In genomic region chr1:39268112-39268581, GRCh38 we compare ENCODE assay signal across 8 cellular contexts.
DNase-seq lines count a peak whose midpoint lies in the region; ATAC-seq and TF ChIP-seq lines count a peak whose summit lies in the region.

No MANE protein-coding gene starts in this region.

- H3K36me3 ChIP-seq in BLaER1 treated with 17β-estradiol and CSF1 and Interleukin-3, amounts not matched to agents 10 nM and 100 nM = peaks cover 0 to 35% (median 3%) of the 10 kb centered on the region in 11 experiments; a peak in 11 of 22 replicates
- peaks cover 0 to 6% (median 0%) of the 10 kb centered on the region in 5 donors for H3K36me3 ChIP-seq in subcutaneous abdominal adipose tissue (ENCODE audit: control insufficient read depth in 5 of 5, insufficient read depth in 5 of 5, low read length in 5 of 5)

- H3K4me2 ChIP-seq in BLaER1 treated with 17β-estradiol and CSF1 and Interleukin-3, amounts not matched to agents 10 nM and 100 nM = peak overlapping the region; percentile 75 to 99 (median 95)

- H4K20me1 ChIP-seq in BLaER1 treated with 17β-estradiol and CSF1 and Interleukin-3, amounts not matched to agents 10 nM and 100 nM = peaks cover 12 to 98% (median 40%) of the 10 kb centered on the region in 11 experiments; a peak in 17 of 22 replicates

- DNase-seq in H4 (ENCODE audit: low spot score) = peak; percentile 82
- DNase-seq in OCI-M1 (lab: John Stamatoyannopoulos, UW) = peak; percentile 58
- no peak for DNase-seq in coronary artery (ENCODE audit: low spot score)
- no peak for DNase-seq in left lobe of liver (ENCODE audit: low spot score)
- DNase-seq in stimulated activated CD8-positive, alpha-beta memory T cell treated with anti-CD3 and anti-CD28 coated beads, Interleukin-4, amount 100 ng/mL, for 48 hours = no peak

- H3K27me3 ChIP-seq in BLaER1 treated with 17β-estradiol and CSF1 and Interleukin-3, amounts not matched to agents 10 nM and 100 nM = no peaks in the 10 kb centered on the region
- no peaks in the 10 kb centered on the region for H3K27me3 ChIP-seq in subcutaneous abdominal adipose tissue (ENCODE audit: control insufficient read depth in 5 of 5, insufficient read depth in 4 of 5, low read length in 5 of 5)

- H3K4me3 ChIP-seq in BLaER1 treated with 17β-estradiol and CSF1 and Interleukin-3, amounts not matched to agents 10 nM and 100 nM = peak overlapping the region; percentile 36 to 60 (median 50); a peak in 19 of 20 replicates
- H3K4me3 ChIP-seq in coronary artery = peak overlapping the region; percentile 60
- peak overlapping the region; percentile 50 to 72 (median 63) for H3K4me3 ChIP-seq in subcutaneous abdominal adipose tissue (ENCODE audit: low read depth in 1 of 5, low read length in 5 of 5)

- peaks cover 65 to 84% (median 77%) of the 10 kb centered on the region in 10 experiments for H3K4me1 ChIP-seq in BLaER1 treated with 17β-estradiol and CSF1 and Interleukin-3, amounts not matched to agents 10 nM and 100 nM
- peaks cover 4 to 46% (median 40%) of the 10 kb centered on the region in 5 donors for H3K4me1 ChIP-seq in subcutaneous abdominal adipose tissue (ENCODE audit: control insufficient read depth in 5 of 5, insufficient read depth in 5 of 5, low read length in 5 of 5)

- no peaks in the 10 kb centered on the region for H3K9me3 ChIP-seq in BLaER1 treated with 17β-estradiol and CSF1 and Interleukin-3, amounts not matched to agents 10 nM and 100 nM (replicated peaks in 1 of 11)
- no peaks in the 10 kb centered on the region for H3K9me3 ChIP-seq in subcutaneous abdominal adipose tissue (ENCODE audit: control insufficient read depth in 5 of 5, low read length in 5 of 5)

- TF ChIP-seq CTCF in coronary artery (IDR thresholded peaks at IDR 0.05) = no peak

- peak; percentile 57 for ATAC-seq in left lobe of liver
- no peak for ATAC-seq in GM18858 (IDR thresholded peaks at IDR 0.05; ENCODE audit: unreplicated experiment)

- H3K27ac ChIP-seq in BLaER1 treated with 17β-estradiol and CSF1 and Interleukin-3, amounts not matched to agents 10 nM and 100 nM = peak overlapping the region; percentile 27 to 91 (median 78); a peak in 21 of 22 replicates
- H3K27ac ChIP-seq in coronary artery = peak overlapping the region; percentile 58 to 82
- peak overlapping the region; percentile 71 for H3K27ac ChIP-seq in subcutaneous abdominal adipose tissue (ENCODE audit: low read depth, low read length)

- H3K9ac ChIP-seq in BLaER1 treated with 17β-estradiol and CSF1 and Interleukin-3, amounts not matched to agents 10 nM and 100 nM = peak overlapping the region; percentile 58 to 83 (median 73); a peak in 21 of 22 replicates
- H3K9ac ChIP-seq in subcutaneous abdominal adipose tissue (ENCODE audit: low read length in 5 of 5) = peak overlapping the region; percentile 46 to 57 (median 56)

Comparison
In these comparisons a context has a peak if more than half of its experiments do, and no peak if none do; other contexts are left out.
1. DNase-seq: peak in H4 (single experiment) and OCI-M1 (single experiment); none in coronary artery (single experiment), left lobe of liver (single experiment) and stimulated activated CD8-positive, alpha-beta memory T cell treated with anti-CD3 and anti-CD28 coated beads, Interleukin-4, amount 100 ng/mL, for 48 hours (single experiment).
2. Peak in every context shown above with its lines, with median percentiles within 50 percentile points of each other: H3K27ac ChIP-seq and H3K4me3 ChIP-seq.